18 cellular contexts compared by ENCODE assay signal in the genomic region with DNA sequence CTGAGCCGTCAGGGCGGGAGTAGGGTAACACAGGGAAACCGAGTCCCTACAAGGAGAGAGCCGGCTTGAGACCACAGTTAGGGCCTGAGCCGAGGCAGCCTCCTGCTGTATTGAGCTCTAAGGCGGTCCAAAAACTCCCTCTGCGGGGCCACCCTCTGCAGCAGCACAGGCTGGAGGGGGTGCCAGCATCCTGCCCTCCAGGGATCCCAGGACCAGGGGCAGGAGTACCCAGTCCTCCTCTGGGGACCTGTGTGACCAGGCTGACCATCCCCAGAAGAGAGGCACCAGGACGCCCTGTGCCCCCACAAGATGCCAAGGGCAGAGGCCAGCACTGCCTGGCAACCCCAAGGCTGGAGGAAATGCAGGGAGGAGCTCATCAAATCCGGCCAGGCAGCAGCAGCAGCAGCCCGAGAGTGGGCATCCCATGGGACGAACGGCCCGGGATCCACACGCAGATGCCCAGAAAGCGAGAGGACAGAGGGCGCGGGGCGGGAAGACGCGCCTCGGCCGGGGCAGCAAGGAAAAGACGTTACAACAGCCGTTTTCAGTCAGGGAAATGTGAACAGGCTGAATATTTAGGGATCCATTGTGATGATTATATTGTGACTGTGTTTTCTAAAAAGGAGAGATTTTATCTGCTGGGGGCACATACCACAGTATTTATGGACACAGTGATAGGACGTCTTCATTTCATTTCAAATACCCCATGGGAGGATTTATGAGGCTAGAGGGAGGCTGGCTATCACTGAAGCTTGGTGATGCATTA. TPM values are rescaled to one million over a fixed set of nuclear protein-coding genes. Genes with fewer than 3 reads are reported as not detected.
DNase-seq lines count a peak whose midpoint lies in the region; ATAC-seq and TF ChIP-seq lines count a peak whose summit lies in the region.
"Had no signal": no experiment of that assay in that cellular context is flagged by ENCODE, and none has a peak within 500 bp of the region (broad histone marks: within the 10 kb centered on the region; RNA-seq: fewer than 3 reads in every experiment).

No MANE protein-coding gene starts in this region.

- TF ChIP-seq CTCF in right atrium auricular region (IDR thresholded peaks at IDR 0.05), result no peak
- no peak for TF ChIP-seq CTCF in gastroesophageal sphincter (IDR thresholded peaks at IDR 0.05)
- TF ChIP-seq CTCF in psoas muscle (IDR thresholded peaks at IDR 0.05), result no peak
- TF ChIP-seq CTCF in vagina (IDR thresholded peaks at IDR 0.05), result no peak

- no peak for TF ChIP-seq EP300 in gastroesophageal sphincter (IDR thresholded peaks at IDR 0.05)

- H3K36me3 ChIP-seq in right atrium auricular region (no peaks in the 10 kb centered on the region), gastroesophageal sphincter (no peaks in the 10 kb centered on the region), psoas muscle (ENCODE audit: insufficient read depth in 1 of 2, low read depth in 1 of 2) (no peaks in the 10 kb centered on the region), vagina (no peaks in the 10 kb centered on the region)
- H3K36me3 ChIP-seq: HAP-1, WERI-Rb-1 had no signal

- 41 to 67% methylated on average over 6 to 17 of the region's 25 CpGs for WGBS in gastroesophageal sphincter (ENCODE audit: low coverage in 1 of 2), 2 donors
- WGBS in psoas muscle, 3 donors, result 48 to 54% (median 53%) methylated on average over 25 of the region's 25 CpGs

- H3K4me1 ChIP-seq in right atrium auricular region, result peaks cover 0 to 52% of the 10 kb centered on the region in 2 donors
- H3K4me1 ChIP-seq in gastroesophageal sphincter, result peaks cover 0 to 59% (median 11%) of the 10 kb centered on the region in 3 donors
- no peaks in the 10 kb centered on the region for H3K4me1 ChIP-seq in psoas muscle
- peaks cover 52% of the 10 kb centered on the region for H3K4me1 ChIP-seq in vagina
- H3K4me1 ChIP-seq: HAP-1 had no signal

- DNase-seq in left cardiac atrium, result peak; percentile 63
- no peak for DNase-seq in right atrium auricular region (ENCODE audit: low spot score)
- DNase-seq in psoas muscle, result peak; percentile 19 to 54
- no peak for DNase-seq in vagina (ENCODE audit: extremely low spot score in 2 of 2)
- no peak for DNase-seq in NCI-H82 treated with DMSO at 0.1 percent for 48 hours (lab: John Stamatoyannopoulos, UW; ENCODE audit: unreplicated experiment)
- DNase-seq: amygdala; CD4-positive, alpha-beta memory T cell; DND-41; hippocampal formation; NCI-H2081 treated with DMSO at 0.1 percent for 48 hours; NCI-H748 treated with DMSO at 0.1 percent for 48 hours; stimulated activated CD4-positive, alpha-beta T cell treated with anti-CD3 and anti-CD28 coated beads, Interleukin-2, amount 100 ng/mL, for 24 hours; WERI-Rb-1 had no signal

- H3K27me3 ChIP-seq in right atrium auricular region (no peaks in the 10 kb centered on the region), gastroesophageal sphincter (no peaks in the 10 kb centered on the region), psoas muscle (ENCODE audit: insufficient read depth in 3 of 3, low read length in 2 of 3) (peaks cover 0 to 41% (median 10%) of the 10 kb centered on the region in 3 donors), vagina (no peaks in the 10 kb centered on the region)

- H3K27ac ChIP-seq in right atrium auricular region (peak overlapping the region in 1 of 2 donors; percentile 67), gastroesophageal sphincter (peak overlapping the region in 3 of 4 donors; percentile 24 to 78 (median 77)), psoas muscle (no peak overlapping the region), vagina (peak overlapping the region; percentile 73)
- H3K27ac ChIP-seq: WERI-Rb-1 had no signal

- H3K9me3 ChIP-seq in right atrium auricular region, result no peaks in the 10 kb centered on the region
- H3K9me3 ChIP-seq in gastroesophageal sphincter, result no peaks in the 10 kb centered on the region
- H3K9me3 ChIP-seq in psoas muscle, result no peaks in the 10 kb centered on the region
- H3K9me3 ChIP-seq in vagina, result no peaks in the 10 kb centered on the region
- H3K9me3 ChIP-seq: A549, HAP-1 had no signal

- TF ChIP-seq POLR2A in gastroesophageal sphincter (IDR thresholded peaks at IDR 0.05) (no peak), vagina (IDR thresholded peaks at IDR 0.05) (no peak)

- ATAC-seq in left cardiac atrium, result peak; percentile 10 to 21
- no peak for ATAC-seq in gastroesophageal sphincter
- ATAC-seq in psoas muscle, result no peak
- ATAC-seq in HG02798 (IDR thresholded peaks at IDR 0.05; ENCODE audit: poor library complexity, unreplicated experiment), result no peak
- no peak for ATAC-seq in GM18858 (IDR thresholded peaks at IDR 0.05; ENCODE audit: unreplicated experiment)

- H3K4me3 ChIP-seq in right atrium auricular region, result no peak overlapping the region
- peak overlapping the region in 1 of 2 donors; percentile 6 for H3K4me3 ChIP-seq in gastroesophageal sphincter
- no peak overlapping the region for H3K4me3 ChIP-seq in psoas muscle
- H3K4me3 ChIP-seq in vagina, result no peak overlapping the region
- H3K4me3 ChIP-seq: A549, HAP-1 had no signal

- intact Hi-C loops in left cardiac atrium (cut with DNase I) (no loop called here), psoas muscle (cut with DNase I) (no loop called here), vagina (cut with DNase I) (loop anchor here (5.0 kb wide), 1 partner anchor 41 kb away; no protein-coding TSS in a partner anchor)

RNA-seq across cellular contexts. Expression of a gene that starts 57.1 kb away (rescaled TPM):
- total RNA-seq in left cardiac atrium, result 100 to 1,000 TPM in 1 of 2 donors, 10 to 100 TPM in 1; 53.4 to 104 TPM
- total RNA-seq in right atrium auricular region, result 100 to 1,000 TPM; 117 to 134 TPM
- total RNA-seq in gastroesophageal sphincter, result 100 to 1,000 TPM in 1 of 4 donors, 10 to 100 TPM in 3; 69.3 to 116 (median 78.4) TPM
- total RNA-seq in psoas muscle, result 10 to 100 TPM; 11.6 to 21.1 (median 15.1) TPM
- 10 to 100 TPM in 2 of 3 donors, 1 to 10 TPM in 1; 4.8 to 25.3 (median 11.3) TPM for polyA plus RNA-seq in psoas muscle
- 86.7 TPM for total RNA-seq in vagina

Comparison
In these comparisons a context has a peak if more than half of its experiments do, and no peak if none do; other contexts are left out.
1. DNase-seq: peak in left cardiac atrium (single experiment) and psoas muscle (2 of 2); none in right atrium auricular region (single experiment), vagina (0 of 2) and NCI-H82 treated with DMSO at 0.1 percent for 48 hours (single experiment).
2. ATAC-seq: peak in left cardiac atrium (2 of 2); none in gastroesophageal sphincter (single experiment), psoas muscle (0 of 4), HG02798 (single experiment) and GM18858 (single experiment).